ENCODE assay signal across 3 cellular contexts in the genomic region with DNA sequence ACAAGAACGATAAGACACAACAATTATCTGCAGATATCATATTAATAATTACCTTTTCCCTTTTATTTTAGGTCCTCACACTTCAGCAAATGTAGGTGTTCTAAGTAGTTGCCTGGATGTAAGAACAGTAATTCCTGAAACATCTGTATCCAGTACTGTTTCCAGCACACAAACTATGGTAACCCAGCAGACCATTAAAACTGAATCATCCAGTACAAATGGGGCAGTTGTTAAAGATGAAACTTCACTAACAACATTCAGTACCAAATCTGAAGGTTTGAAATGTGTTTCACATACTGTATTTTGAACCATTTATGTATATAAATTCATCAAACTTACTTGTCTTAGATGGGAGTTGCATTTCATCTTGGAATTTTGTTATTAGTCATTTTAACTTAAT.
TF ChIP-seq lines count a peak whose summit lies in the region.

No MANE protein-coding gene starts in this region.

TF ChIP-seq in A549, 52 proteins besides CTCF, POLR2A, EP300 and RAD21:
- TF ChIP-seq, protein P1, sequence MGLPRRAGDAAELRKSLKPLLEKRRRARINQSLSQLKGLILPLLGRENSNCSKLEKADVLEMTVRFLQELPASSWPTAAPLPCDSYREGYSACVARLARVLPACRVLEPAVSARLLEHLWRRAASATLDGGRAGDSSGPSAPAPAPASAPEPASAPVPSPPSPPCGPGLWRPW (IDR thresholded peaks at IDR 0.05) = no peak
- TF ChIP-seq, protein P2, sequence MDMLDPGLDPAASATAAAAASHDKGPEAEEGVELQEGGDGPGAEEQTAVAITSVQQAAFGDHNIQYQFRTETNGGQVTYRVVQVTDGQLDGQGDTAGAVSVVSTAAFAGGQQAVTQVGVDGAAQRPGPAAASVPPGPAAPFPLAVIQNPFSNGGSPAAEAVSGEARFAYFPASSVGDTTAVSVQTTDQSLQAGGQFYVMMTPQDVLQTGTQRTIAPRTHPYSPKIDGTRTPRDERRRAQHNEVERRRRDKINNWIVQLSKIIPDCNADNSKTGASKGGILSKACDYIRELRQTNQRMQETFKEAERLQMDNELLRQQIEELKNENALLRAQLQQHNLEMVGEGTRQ (IDR thresholded peaks at IDR 0.05) = no peak
- TF ChIP-seq HOXB5 (CRISPR knock-in tag; IDR thresholded peaks at IDR 0.05) (no peak), JUNB (IDR thresholded peaks at IDR 0.05) (no peak), CHD2 (IDR thresholded peaks at IDR 0.05; ENCODE audit: low read length, partially characterized antibody) (no peak), FOSB (CRISPR knock-in tag; IDR thresholded peaks at IDR 0.05) (no peak), MYC (IDR thresholded peaks at IDR 0.05; ENCODE audit: borderline replicate concordance, low read length) (no peak), ZSCAN20 (CRISPR knock-in tag; IDR thresholded peaks at IDR 0.05) (no peak), EHF (CRISPR knock-in tag; IDR thresholded peaks at IDR 0.05) (no peak), EHMT2 (IDR thresholded peaks at IDR 0.05; ENCODE audit: low read depth) (no peak), GATA3 (IDR thresholded peaks at IDR 0.05; ENCODE audit: borderline replicate concordance) (no peak), POLR2AphosphoS2 (conservative IDR thresholded peaks at IDR 0.05; ENCODE audit: low read length) (no peak), MAFK (IDR thresholded peaks at IDR 0.05; ENCODE audit: partially characterized antibody) (no peak), PHF8 (IDR thresholded peaks at IDR 0.05; ENCODE audit: borderline replicate concordance, low read depth) (no peak), NPAS2 (CRISPR knock-in tag; IDR thresholded peaks at IDR 0.05; ENCODE audit: borderline replicate concordance) (no peak)
- TF ChIP-seq, protein P3, sequence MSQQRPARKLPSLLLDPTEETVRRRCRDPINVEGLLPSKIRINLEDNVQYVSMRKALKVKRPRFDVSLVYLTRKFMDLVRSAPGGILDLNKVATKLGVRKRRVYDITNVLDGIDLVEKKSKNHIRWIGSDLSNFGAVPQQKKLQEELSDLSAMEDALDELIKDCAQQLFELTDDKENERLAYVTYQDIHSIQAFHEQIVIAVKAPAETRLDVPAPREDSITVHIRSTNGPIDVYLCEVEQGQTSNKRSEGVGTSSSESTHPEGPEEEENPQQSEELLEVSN (IDR thresholded peaks at IDR 0.05; ENCODE audit: borderline replicate concordance, low read depth) = no peak
- TF ChIP-seq, protein P4, sequence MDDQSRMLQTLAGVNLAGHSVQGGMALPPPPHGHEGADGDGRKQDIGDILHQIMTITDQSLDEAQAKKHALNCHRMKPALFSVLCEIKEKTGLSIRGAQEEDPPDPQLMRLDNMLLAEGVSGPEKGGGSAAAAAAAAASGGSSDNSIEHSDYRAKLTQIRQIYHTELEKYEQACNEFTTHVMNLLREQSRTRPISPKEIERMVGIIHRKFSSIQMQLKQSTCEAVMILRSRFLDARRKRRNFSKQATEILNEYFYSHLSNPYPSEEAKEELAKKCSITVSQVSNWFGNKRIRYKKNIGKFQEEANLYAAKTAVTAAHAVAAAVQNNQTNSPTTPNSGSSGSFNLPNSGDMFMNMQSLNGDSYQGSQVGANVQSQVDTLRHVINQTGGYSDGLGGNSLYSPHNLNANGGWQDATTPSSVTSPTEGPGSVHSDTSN (IDR thresholded peaks at IDR 0.05) = no peak
- TF ChIP-seq, protein P5, sequence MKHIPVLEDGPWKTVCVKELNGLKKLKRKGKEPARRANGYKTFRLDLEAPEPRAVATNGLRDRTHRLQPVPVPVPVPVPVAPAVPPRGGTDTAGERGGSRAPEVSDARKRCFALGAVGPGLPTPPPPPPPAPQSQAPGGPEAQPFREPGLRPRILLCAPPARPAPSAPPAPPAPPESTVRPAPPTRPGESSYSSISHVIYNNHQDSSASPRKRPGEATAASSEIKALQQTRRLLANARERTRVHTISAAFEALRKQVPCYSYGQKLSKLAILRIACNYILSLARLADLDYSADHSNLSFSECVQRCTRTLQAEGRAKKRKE (CRISPR knock-in tag; IDR thresholded peaks at IDR 0.05; ENCODE audit: low read depth) = no peak
TF ChIP-seq in A549: peak in this region for 0.

TF ChIP-seq in GM12891, 5 proteins besides CTCF, POLR2A, EP300 and RAD21:
- TF ChIP-seq TAF1 (IDR thresholded peaks at IDR 0.05; ENCODE audit: low read depth, low read length) (no peak), SPI1 (IDR thresholded peaks at IDR 0.05; ENCODE audit: low read depth, low read length) (no peak), POU2F2 (IDR thresholded peaks at IDR 0.05; ENCODE audit: low read depth, low read length) (no peak), PAX5 (IDR thresholded peaks at IDR 0.05; ENCODE audit: insufficient read depth, low read length, severe bottlenecking) (no peak)

TF ChIP-seq in IMR-90, 13 proteins besides CTCF, POLR2A, EP300 and RAD21:
- TF ChIP-seq MXI1 (IDR thresholded peaks at IDR 0.05; ENCODE audit: borderline replicate concordance, low read depth, low read length) = no peak
- TF ChIP-seq RFX5 (IDR thresholded peaks at IDR 0.05; ENCODE audit: low read depth, low read length) = no peak
- TF ChIP-seq, protein P2 (IDR thresholded peaks at IDR 0.05; ENCODE audit: low read depth, low read length) = no peak
- TF ChIP-seq, protein P6, sequence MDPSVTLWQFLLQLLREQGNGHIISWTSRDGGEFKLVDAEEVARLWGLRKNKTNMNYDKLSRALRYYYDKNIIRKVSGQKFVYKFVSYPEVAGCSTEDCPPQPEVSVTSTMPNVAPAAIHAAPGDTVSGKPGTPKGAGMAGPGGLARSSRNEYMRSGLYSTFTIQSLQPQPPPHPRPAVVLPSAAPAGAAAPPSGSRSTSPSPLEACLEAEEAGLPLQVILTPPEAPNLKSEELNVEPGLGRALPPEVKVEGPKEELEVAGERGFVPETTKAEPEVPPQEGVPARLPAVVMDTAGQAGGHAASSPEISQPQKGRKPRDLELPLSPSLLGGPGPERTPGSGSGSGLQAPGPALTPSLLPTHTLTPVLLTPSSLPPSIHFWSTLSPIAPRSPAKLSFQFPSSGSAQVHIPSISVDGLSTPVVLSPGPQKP (IDR thresholded peaks at IDR 0.05; ENCODE audit: borderline replicate concordance, low read depth, low read length) = no peak
- no peak for TF ChIP-seq CHD1 (IDR thresholded peaks at IDR 0.05; ENCODE audit: low read depth, low read length)
- no peak for TF ChIP-seq RCOR1 (IDR thresholded peaks at IDR 0.05; ENCODE audit: insufficient replicate concordance, low read length)
